In the genomic region with DNA sequence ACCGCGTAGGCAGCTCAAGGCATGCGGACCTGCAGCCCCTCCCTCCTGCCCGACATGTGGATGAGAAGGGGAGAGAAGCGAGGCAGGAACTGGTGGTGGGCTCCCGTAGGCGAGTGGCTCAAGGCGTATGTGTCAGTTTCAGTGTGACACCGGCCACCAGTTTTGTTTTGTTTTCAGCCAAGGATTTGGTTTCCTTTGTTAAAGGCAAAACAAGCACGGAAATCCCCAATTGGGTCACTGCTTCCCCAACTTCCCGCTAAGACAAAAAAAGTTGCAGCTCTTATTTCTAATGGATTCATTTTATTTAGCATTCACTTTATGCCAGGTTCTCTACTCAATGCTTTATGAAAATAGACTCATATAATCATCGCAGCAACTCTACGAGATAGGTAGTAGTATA, we compare ENCODE assay signal across 19 cellular contexts.
A peak's percentile ranks its signal among the peaks of the same experiment; 100 is the strongest.
DNase-seq lines count a peak whose midpoint lies in the region; ATAC-seq, FAIRE-seq and TF ChIP-seq lines count a peak whose summit lies in the region.
"Had no signal": no experiment of that assay in that cellular context is flagged by ENCODE, and none has a peak within 500 bp of the region (broad histone marks: within the 10 kb centered on the region; RNA-seq: fewer than 3 reads in every experiment).

No MANE protein-coding gene starts in this region.

- SMC1A ChIA-PET in GM12878 (lab: Charles Lee; ENCODE audit: uncharacterized antibody, unreplicated experiment), result interaction anchor here (0.9 to 1.5 kb wide), 2 partner anchors 15 to 45 kb away, joined by 3 read pairs; no protein-coding TSS in a partner anchor

- no peak overlapping the region for H3K27ac ChIP-seq in GM12878 (ENCODE audit: control insufficient read depth, insufficient read depth)
- H3K27ac ChIP-seq in subcutaneous abdominal adipose tissue (ENCODE audit: low read depth, low read length), result peak overlapping the region; percentile 55

- POLR2A ChIA-PET in GM12878 (lab: Charles Lee), result no interaction called here

- H4K20me1 ChIP-seq in GM12878 (ENCODE audit: control insufficient read depth, insufficient read depth), result no peaks in the 10 kb centered on the region

- H2AFZ ChIP-seq in GM12878 (ENCODE audit: control insufficient read depth, low read depth, low read length), result no peak overlapping the region

- TF ChIP-seq CTCF in GM12878 (IDR thresholded peaks at IDR 0.05 in 2 of 3, conservative IDR thresholded peaks at IDR 0.05 in 1 of 3; ENCODE audit: control insufficient read depth in 2 of 3, extremely low read depth in 1 of 3, insufficient read depth in 1 of 3, low read depth in 3 of 3, low read length in 3 of 3), result no peak

- TF ChIP-seq EP300 in GM12878 (IDR thresholded peaks at IDR 0.05; ENCODE audit: borderline replicate concordance in 1 of 2, control insufficient read depth in 1 of 2, low read depth in 2 of 2, low read length in 2 of 2), result no peak

- TF ChIP-seq RAD21 in GM12878 (IDR thresholded peaks at IDR 0.05; ENCODE audit: insufficient read depth, low read depth, low read length), result no peak

- BruUV-seq in GM12878 (replicated peaks; lab: Mats Ljungman, UMichigan), result no TSS peak

- intact Hi-C loops in GM12878 (cut with micrococcal nuclease; ENCODE audit: unreplicated experiment), result no loop called here

- WGBS in GM12878 (ENCODE audit: insufficient coverage, insufficient replicate concordance, low lambda C conversion rate, missing lambda C conversion rate), result 34% methylated on average over 13 of the region's 13 CpGs

- in situ Hi-C loops in GM12878 (cut with MboI), result no loop called here

- RAD21 ChIA-PET in GM12878 (lab: Charles Lee; ENCODE audit: unreplicated experiment), result no interaction called here

- H3K9me3 ChIP-seq in GM12878 (replicated peaks; ENCODE audit: control insufficient read depth, insufficient read depth, low read length) (no peaks in the 10 kb centered on the region; the same call in 2 of the 3 replicates), subcutaneous abdominal adipose tissue (ENCODE audit: control insufficient read depth in 5 of 5, low read length in 5 of 5) (peaks cover 0 to 7% (median 0%) of the 10 kb centered on the region in 5 donors)
- H3K9me3 ChIP-seq: BE2C had no signal

- FAIRE-seq in GM18507 (lab: Jason Lieb, UNC), result peak; percentile 62
- FAIRE-seq in GM12878 (lab: Jason Lieb, UNC), result no peak
- FAIRE-seq: G401.6, H54 had no signal

- H3K4me2 ChIP-seq in GM12878 (ENCODE audit: control insufficient read depth, insufficient read depth), result no peak overlapping the region

- H3K36me3 ChIP-seq in GM12878 (ENCODE audit: control insufficient read depth in 2 of 2, insufficient read depth in 2 of 2, low read length in 1 of 2) (no peaks in the 10 kb centered on the region), subcutaneous abdominal adipose tissue (ENCODE audit: control insufficient read depth in 5 of 5, insufficient read depth in 5 of 5, low read length in 5 of 5) (no peaks in the 10 kb centered on the region)
- H3K36me3 ChIP-seq: BE2C had no signal

- peak; percentile 4 for DNase-seq in Daoy (ENCODE audit: low read depth)
- DNase-seq in GM18507 (ENCODE audit: extremely low spot score, insufficient read length, low read depth), result peak; percentile 7
- peak; percentile 8 for DNase-seq in GM12878 (ENCODE audit: low read depth, low spot score)
- no peak for DNase-seq in GM19240 (ENCODE audit: insufficient read length, low spot score)
- DNase-seq in T-helper 9 cell, result no peak
- DNase-seq: BE2C; C1 segment of cervical spinal cord; CD4-positive, CD25-positive, alpha-beta regulatory T cell; CD8-positive, alpha-beta memory T cell; COR-L47; DMS 273 treated with DMSO at 0.1 percent for 48 hours; DMS53; DND-41; HFFc6; KG1 had no signal

- TF ChIP-seq POLR2A in GM12878 (IDR thresholded peaks at IDR 0.05; ENCODE audit: low read depth, low read length), result no peak

- H3K79me2 ChIP-seq in GM12878 (ENCODE audit: control insufficient read depth, insufficient read depth, low read length), result no peaks in the 10 kb centered on the region

- H3K4me1 ChIP-seq in GM12878 (ENCODE audit: control insufficient read depth, insufficient read depth, low read length) (no peaks in the 10 kb centered on the region), subcutaneous abdominal adipose tissue (ENCODE audit: control insufficient read depth in 5 of 5, insufficient read depth in 5 of 5, low read length in 5 of 5) (peaks cover 0 to 23% (median 0%) of the 10 kb centered on the region in 5 donors)
- H3K4me1 ChIP-seq: BE2C had no signal

- H3K9ac ChIP-seq in GM12878 (ENCODE audit: control insufficient read depth, insufficient read depth, low read length), result no peak overlapping the region
- H3K9ac ChIP-seq in subcutaneous abdominal adipose tissue (ENCODE audit: low read length in 5 of 5), result peak overlapping the region in 1 of 5 donors; percentile 34

- H3K4me3 ChIP-seq in GM12878, result no peak overlapping the region
- peak overlapping the region in 4 of 5 donors; percentile 20 to 27 (median 23) for H3K4me3 ChIP-seq in subcutaneous abdominal adipose tissue (ENCODE audit: low read depth in 1 of 5, low read length in 5 of 5)

- H3K27me3 ChIP-seq in GM12878 (replicated peaks in 1 of 2; ENCODE audit: control insufficient read depth in 2 of 2, insufficient read depth in 2 of 2, low read length in 1 of 2) (no peaks in the 10 kb centered on the region), subcutaneous abdominal adipose tissue (ENCODE audit: control insufficient read depth in 5 of 5, insufficient read depth in 4 of 5, low read length in 5 of 5) (peaks cover 0 to 5% (median 0%) of the 10 kb centered on the region in 5 donors)
- H3K27me3 ChIP-seq: BE2C had no signal

- ATAC-seq in GM12878, result peak; percentile 88
- ATAC-seq: HCT116 had no signal

- CTCF ChIA-PET in GM12878 (lab: Yijun Ruan, JAX), result interaction anchor here (1.1 to 1.5 kb wide), 2 partner anchors 25 to 84 kb away, joined by 3 read pairs; no protein-coding TSS in a partner anchor

TF ChIP-seq in GM12878, 131 proteins besides CTCF, POLR2A, EP300 and RAD21:
- TF ChIP-seq RCOR1 (conservative IDR thresholded peaks at IDR 0.05; ENCODE audit: low read depth, low read length) (no peak), RELA (IDR thresholded peaks at IDR 0.05; ENCODE audit: borderline replicate concordance, partially characterized antibody) (no peak), ATF7 (IDR thresholded peaks at IDR 0.05; ENCODE audit: low read depth) (0 out of 2 replicates have a peak, but pooled peaks have one; percentile 12), IKZF2 (IDR thresholded peaks at IDR 0.05) (peak; percentile 45 to 57; a peak in 3 of 4 replicates), DPF2 (IDR thresholded peaks at IDR 0.05) (0 out of 2 replicates have a peak, but pooled peaks have one; percentile 13), IKZF1 (conservative IDR thresholded peaks at IDR 0.05) (peak; percentile 78)
- TF ChIP-seq, protein P1, sequence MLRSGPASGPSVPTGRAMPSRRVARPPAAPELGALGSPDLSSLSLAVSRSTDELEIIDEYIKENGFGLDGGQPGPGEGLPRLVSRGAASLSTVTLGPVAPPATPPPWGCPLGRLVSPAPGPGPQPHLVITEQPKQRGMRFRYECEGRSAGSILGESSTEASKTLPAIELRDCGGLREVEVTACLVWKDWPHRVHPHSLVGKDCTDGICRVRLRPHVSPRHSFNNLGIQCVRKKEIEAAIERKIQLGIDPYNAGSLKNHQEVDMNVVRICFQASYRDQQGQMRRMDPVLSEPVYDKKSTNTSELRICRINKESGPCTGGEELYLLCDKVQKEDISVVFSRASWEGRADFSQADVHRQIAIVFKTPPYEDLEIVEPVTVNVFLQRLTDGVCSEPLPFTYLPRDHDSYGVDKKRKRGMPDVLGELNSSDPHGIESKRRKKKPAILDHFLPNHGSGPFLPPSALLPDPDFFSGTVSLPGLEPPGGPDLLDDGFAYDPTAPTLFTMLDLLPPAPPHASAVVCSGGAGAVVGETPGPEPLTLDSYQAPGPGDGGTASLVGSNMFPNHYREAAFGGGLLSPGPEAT (IDR thresholded peaks at IDR 0.05; ENCODE audit: low read depth), result peak; percentile 73

Comparison
In these comparisons a context has a peak if more than half of its experiments do, and no peak if none do; other contexts are left out.
1. DNase-seq: peak in Daoy (single experiment), GM18507 (single experiment) and GM12878 (single experiment); none in GM19240 (single experiment) and T-helper 9 cell (single experiment).